18 cellular contexts compared by ENCODE assay signal in genomic region chr6:31008165-31008564, GRCh38. TPM values are rescaled to one million over a fixed set of nuclear protein-coding genes. Genes with fewer than 3 reads are reported as not detected.
A peak's percentile ranks its signal among the peaks of the same experiment; 100 is the strongest.
DNase-seq lines count a peak whose midpoint lies in the region; ATAC-seq and TF ChIP-seq lines count a peak whose summit lies in the region.
"Had no signal": no experiment of that assay in that cellular context is flagged by ENCODE, and none has a peak within 500 bp of the region (broad histone marks: within the 10 kb centered on the region; RNA-seq: fewer than 3 reads in every experiment).

No MANE protein-coding gene starts in this region.

- 62% methylated on average over 4 of the region's 4 CpGs for whole genome bisulfite sequencing in esophagus muscularis mucosa

- H3K27me3 ChIP-seq in Caco-2 (replicated peaks; ENCODE audit: control insufficient read depth, insufficient read depth, low read length) (no peaks in the 10 kb centered on the region), esophagus muscularis mucosa (peaks cover 0 to 4% (median 0%) of the 10 kb centered on the region in 4 donors)
- H3K27me3 ChIP-seq: upper lobe of right lung had no signal

- intact Hi-C loops in Caco-2 (cut with micrococcal nuclease; ENCODE audit: unreplicated experiment): no loop called here
- intact Hi-C loops in esophagus muscularis mucosa (cut with DNase I): no loop called here

- H3K27me3 Mint-ChIP-seq in Caco-2 (ENCODE audit: insufficient read depth, unreplicated experiment) (no peaks in the 10 kb centered on the region), WTC11 (ENCODE audit: low read depth) (no peaks in the 10 kb centered on the region)

- H3K9me3 Mint-ChIP-seq in Caco-2 (ENCODE audit: unreplicated experiment): peaks cover 8% of the 10 kb centered on the region
- H3K9me3 Mint-ChIP-seq in WTC11: no peaks in the 10 kb centered on the region
- H3K9me3 Mint-ChIP-seq: activated CD8-positive, alpha-beta T cell treated with anti-CD3 and anti-CD28 coated beads for 36 hours; activated T-cell treated with anti-CD3 and anti-CD28 coated beads, Interleukin-2, amount 50 U/mL, for 72 hours had no signal

- ATAC-seq in WTC11 (peak; percentile 62), HG03159 (IDR thresholded peaks at IDR 0.05; ENCODE audit: unreplicated experiment) (no peak)
- ATAC-seq: activated CD8-positive, alpha-beta T cell treated with anti-CD3 and anti-CD28 coated beads for 36 hours had no signal

- BruUV-seq in Caco-2 (replicated peaks; lab: Mats Ljungman, UMichigan): no TSS peak

- no peak for TF ChIP-seq EP300 in esophagus muscularis mucosa (IDR thresholded peaks at IDR 0.05)

- H3K36me3 ChIP-seq in Caco-2 (ENCODE audit: control insufficient read depth, insufficient read depth, low read length) (no peaks in the 10 kb centered on the region), esophagus muscularis mucosa (no peaks in the 10 kb centered on the region)
- H3K36me3 ChIP-seq: upper lobe of right lung had no signal

- CTCF ChIA-PET in Caco-2 (lab: Charles Lee) (interaction anchor here (0.6 to 1.5 kb wide), 2 partner anchors 79 to 382 kb away, joined by 3 to 5 read pairs; no protein-coding TSS in a partner anchor), WTC11 (lab: Charles Lee) (interaction anchor here (0.6 to 2.3 kb wide), 20 partner anchors 13 to 1465 kb away, joined by 3 to 18 read pairs (median 4); partner anchors contain the start of genes MUCL3 and VARS2)

- peaks cover 19% of the 10 kb centered on the region for H3K4me1 Mint-ChIP-seq in Caco-2 (ENCODE audit: low read depth, unreplicated experiment)
- H3K4me1 Mint-ChIP-seq in WTC11: no peaks in the 10 kb centered on the region

- H3K36me3 Mint-ChIP-seq in Caco-2 (ENCODE audit: insufficient read depth, unreplicated experiment) (no peaks in the 10 kb centered on the region), WTC11 (no peaks in the 10 kb centered on the region)

- H3K4me3 Mint-ChIP-seq in Caco-2 (ENCODE audit: unreplicated experiment) (peak overlapping the region; percentile 20), WTC11 (no peak overlapping the region)
- H3K4me3 Mint-ChIP-seq: activated CD8-positive, alpha-beta T cell treated with anti-CD3 and anti-CD28 coated beads for 36 hours; activated T-cell treated with anti-CD3 and anti-CD28 coated beads, Interleukin-2, amount 50 U/mL, for 72 hours had no signal

- H3K27ac Mint-ChIP-seq in Caco-2 (ENCODE audit: unreplicated experiment) (no peak overlapping the region), WTC11 (no peak overlapping the region)
- H3K27ac Mint-ChIP-seq: activated CD8-positive, alpha-beta T cell treated with anti-CD3 and anti-CD28 coated beads for 36 hours; activated T-cell treated with anti-CD3 and anti-CD28 coated beads, Interleukin-2, amount 50 U/mL, for 72 hours had no signal

- no peak overlapping the region for H3K27ac ChIP-seq in esophagus muscularis mucosa (replicated peaks in 1 of 4)

- DNase-seq in Caco-2 (no peak), WTC11 (ENCODE audit: low spot score) (peak; percentile 21), globus pallidus (ENCODE audit: low spot score) (peak; percentile 24), putamen (ENCODE audit: low spot score) (peak; percentile 13), NCI-H1930 (lab: John Stamatoyannopoulos, UW) (no peak), esophagus muscularis mucosa (ENCODE audit: extremely low spot score) (no peak), COR-L47 (lab: John Stamatoyannopoulos, UW) (no peak)
- DNase-seq: activated CD8-positive, alpha-beta T cell treated with anti-CD3 and anti-CD28 coated beads for 36 hours; activated T-cell treated with anti-CD3 and anti-CD28 coated beads, Interleukin-2, amount 50 U/mL, for 72 hours; GF-D8; NCI-H146; NCI-H510A; stimulated activated naive CD4-positive, alpha-beta T cell; upper lobe of right lung had no signal

- H3K4me1 ChIP-seq in Caco-2 (peaks cover 12% of the 10 kb centered on the region), esophagus muscularis mucosa (peaks cover 0 to 9% (median 0%) of the 10 kb centered on the region in 4 donors)
- H3K4me1 ChIP-seq: upper lobe of right lung had no signal

- POLR2A ChIA-PET in Caco-2 (lab: Charles Lee) (no interaction called here), WTC11 (lab: Charles Lee) (interaction anchor here (0.7 kb wide), 1 partner anchor 747 kb away, joined by 4 read pairs; no protein-coding TSS in a partner anchor)

- no peak for TF ChIP-seq POLR2A in esophagus muscularis mucosa (IDR thresholded peaks at IDR 0.05; ENCODE audit: low read depth)

- H3K9me3 ChIP-seq in Caco-2: no peaks in the 10 kb centered on the region
- H3K9me3 ChIP-seq in esophagus muscularis mucosa: no peaks in the 10 kb centered on the region
- H3K9me3 ChIP-seq: upper lobe of right lung had no signal

- TF ChIP-seq CTCF in Caco-2 (IDR thresholded peaks at IDR 0.05; ENCODE audit: insufficient read depth in 1 of 2, low read depth in 1 of 2, low read length in 1 of 2, severe bottlenecking in 1 of 2, unreplicated experiment in 1 of 2) (no peak), WTC11 (IDR thresholded peaks at IDR 0.05) (no peak), esophagus muscularis mucosa (IDR thresholded peaks at IDR 0.05) (no peak)

- H3K4me3 ChIP-seq in Caco-2 (ENCODE audit: low read depth, low read length): no peak overlapping the region
- no peak overlapping the region for H3K4me3 ChIP-seq in esophagus muscularis mucosa
- H3K4me3 ChIP-seq: upper lobe of right lung had no signal

TF ChIP-seq in WTC11, 78 proteins besides CTCF, POLR2A, EP300 and RAD21 (continues in another document):
- no peak for TF ChIP-seq E2F5 (CRISPR knock-in tag; IDR thresholded peaks at IDR 0.05)
- TF ChIP-seq NR1H2 (CRISPR knock-in tag; IDR thresholded peaks at IDR 0.05): no peak
- no peak for TF ChIP-seq ZNF281 (CRISPR knock-in tag; IDR thresholded peaks at IDR 0.05)
- TF ChIP-seq CREM (CRISPR knock-in tag; IDR thresholded peaks at IDR 0.05): no peak
- TF ChIP-seq GABPB1 (CRISPR knock-in tag; IDR thresholded peaks at IDR 0.05): no peak
- TF ChIP-seq ZNF416 (CRISPR knock-in tag; IDR thresholded peaks at IDR 0.05): no peak
- TF ChIP-seq CDX4 (CRISPR knock-in tag; IDR thresholded peaks at IDR 0.05; ENCODE audit: borderline replicate concordance): no peak
- TF ChIP-seq CBFB (CRISPR knock-in tag; IDR thresholded peaks at IDR 0.05; ENCODE audit: low read depth): no peak
- TF ChIP-seq NFYB (CRISPR knock-in tag; conservative IDR thresholded peaks at IDR 0.05; ENCODE audit: low read depth): no peak
- TF ChIP-seq ATF3 (CRISPR knock-in tag; conservative IDR thresholded peaks at IDR 0.05): no peak
- TF ChIP-seq ETV6 (CRISPR knock-in tag; IDR thresholded peaks at IDR 0.05): no peak
- no peak for TF ChIP-seq SMAD4 (CRISPR knock-in tag; IDR thresholded peaks at IDR 0.05)
- TF ChIP-seq HMGXB4 (CRISPR knock-in tag; IDR thresholded peaks at IDR 0.05): no peak

RNA-seq across cellular contexts. Expression of gene MUC22, which starts 2.1 kb away (rescaled TPM):
- total RNA-seq in Caco-2 (2022) (not detected in 2 replicates), WTC11 (2021) (not detected in 3 replicates), esophagus muscularis mucosa (not detected)
- total RNA-seq: activated CD8-positive, alpha-beta T cell treated with anti-CD3 and anti-CD28 coated beads for 36 hours; activated T-cell treated with anti-CD3 and anti-CD28 coated beads, Interleukin-2, amount 50 U/mL, for 72 hours; cerebellum; HT-29; omental fat pad; upper lobe of right lung had no signal

RNA-seq across cellular contexts. Expression of gene MUC21, which starts 24.6 kb away (rescaled TPM):
- total RNA-seq in Caco-2 (2022) (not detected in 2 replicates), WTC11 (2021) (not detected in 3 replicates), esophagus muscularis mucosa (1 to 10 TPM in 1 of 4 donors, not detected in 3; 2.1 TPM)
- total RNA-seq: activated CD8-positive, alpha-beta T cell treated with anti-CD3 and anti-CD28 coated beads for 36 hours; activated T-cell treated with anti-CD3 and anti-CD28 coated beads, Interleukin-2, amount 50 U/mL, for 72 hours; cerebellum; HT-29; omental fat pad had no signal

Comparison
In these comparisons a context has a peak if more than half of its experiments do, and no peak if none do; other contexts are left out.
1. DNase-seq: peak in WTC11 (single experiment), globus pallidus (single experiment) and putamen (single experiment); none in Caco-2 (0 of 2), NCI-H1930 (0 of 2), esophagus muscularis mucosa (single experiment) and COR-L47 (single experiment).